8 cellular contexts compared by ENCODE assay signal in genomic region chr10:100184426-100185219, GRCh38. TPM values are rescaled to one million over a fixed set of nuclear protein-coding genes. Genes with fewer than 3 reads are reported as not detected.
A peak's percentile ranks its signal among the peaks of the same experiment; 100 is the strongest.
DNase-seq lines count a peak whose midpoint lies in the region; ATAC-seq and TF ChIP-seq lines count a peak whose summit lies in the region.

No MANE protein-coding gene starts in this region.

- H3K4me3 Mint-ChIP-seq in CD4-positive, alpha-beta memory T cell: peak overlapping the region; percentile 93 to 98 (median 96)
- H3K4me3 Mint-ChIP-seq in GM23338 (peak overlapping the region; percentile 99), naive B cell (peak overlapping the region; percentile 95 to 99 (median 98))

- peaks cover 39 to 72% (median 55%) of the 10 kb centered on the region in 4 donors for H3K4me1 Mint-ChIP-seq in CD4-positive, alpha-beta memory T cell
- peaks cover 12% of the 10 kb centered on the region; the same call in 2 of the 3 replicates for H3K4me1 Mint-ChIP-seq in GM23338
- H3K4me1 Mint-ChIP-seq in naive B cell: peaks cover 36 to 46% (median 40%) of the 10 kb centered on the region in 3 donors

- H3K9me3 Mint-ChIP-seq in CD4-positive, alpha-beta memory T cell: peaks cover 0 to 2% (median 0%) of the 10 kb centered on the region in 8 donors
- peaks cover 9% of the 10 kb centered on the region; the same call in 2 of the 3 replicates for H3K9me3 Mint-ChIP-seq in GM23338
- no peaks in the 10 kb centered on the region for H3K9me3 Mint-ChIP-seq in naive B cell

- H2AFZ ChIP-seq in GM23338: peak overlapping the region; percentile 92

- peak overlapping the region; percentile 95 to 96 for H3K9ac ChIP-seq in duodenal mucosa (ENCODE audit: low read depth in 1 of 2, low read length in 2 of 2)

- intact Hi-C loops in CD4-positive, alpha-beta memory T cell (cut with micrococcal nuclease): loop anchor here (5.0 kb wide), 2 partner anchors 83 to 103 kb away; partner anchors contain the start of genes BLOC1S2 and CWF19L1

- H3K27me3 ChIP-seq in CD4-positive, alpha-beta memory T cell (ENCODE audit: insufficient read depth, low read length): no peaks in the 10 kb centered on the region
- H3K27me3 ChIP-seq in GM23338 (ENCODE audit: insufficient read depth) (no peaks in the 10 kb centered on the region), duodenal mucosa (ENCODE audit: control insufficient read depth in 1 of 2, insufficient read depth in 2 of 2, low read length in 2 of 2) (no peaks in the 10 kb centered on the region)

- H3K4me1 ChIP-seq in CD4-positive, alpha-beta memory T cell (ENCODE audit: insufficient read depth, low read length): peaks cover 38% of the 10 kb centered on the region
- H3K4me1 ChIP-seq in GM23338 (ENCODE audit: insufficient read depth) (0 out of 2 replicates have a peak, but pooled peaks cover 6% of the 10 kb centered on the region), duodenal mucosa (ENCODE audit: control insufficient read depth in 1 of 2, insufficient read depth in 2 of 2, low read length in 2 of 2) (peaks cover 39 to 52% of the 10 kb centered on the region in 2 donors)

- H3K27me3 Mint-ChIP-seq in CD4-positive, alpha-beta memory T cell: no peaks in the 10 kb centered on the region
- H3K27me3 Mint-ChIP-seq in GM23338 (ENCODE audit: insufficient read depth, low read depth, poor library complexity) (peaks cover 8% of the 10 kb centered on the region), naive B cell (no peaks in the 10 kb centered on the region)

- 0 out of 2 replicates have a peak, but pooled peaks cover 3% of the 10 kb centered on the region for H4K20me1 ChIP-seq in GM23338 (replicated peaks; ENCODE audit: insufficient read depth)

- ATAC-seq in GM23338: peak; percentile 5; the same call in 1 of the 3 replicates
- ATAC-seq in naive B cell (ENCODE audit: low read depth in 2 of 2): no peak

- H3K9me3 ChIP-seq in CD4-positive, alpha-beta memory T cell (ENCODE audit: control insufficient read depth in 1 of 2, low read length in 2 of 2): no peaks in the 10 kb centered on the region
- no peaks in the 10 kb centered on the region for H3K9me3 ChIP-seq in duodenal mucosa (ENCODE audit: control insufficient read depth in 1 of 2, low read length in 2 of 2)

- POLR2A ChIA-PET in CD4-positive, alpha-beta memory T cell (lab: Charles Lee; ENCODE audit: partially characterized antibody): no interaction called here

- peak overlapping the region; percentile 90 to 98 (median 97) for H3K27ac Mint-ChIP-seq in CD4-positive, alpha-beta memory T cell
- no peak overlapping the region for H3K27ac Mint-ChIP-seq in GM23338
- peak overlapping the region; percentile 67 to 98 (median 98) for H3K27ac Mint-ChIP-seq in naive B cell

- H3K9me2 ChIP-seq in GM23338 (ENCODE audit: insufficient read depth): no peaks in the 10 kb centered on the region

- peak overlapping the region; percentile 80 to 98 for H3K4me3 ChIP-seq in CD4-positive, alpha-beta memory T cell (ENCODE audit: low read length in 2 of 2)
- H3K4me3 ChIP-seq in GM23338: peak overlapping the region; percentile 75
- H3K4me3 ChIP-seq in duodenal mucosa (ENCODE audit: low read depth in 1 of 2, low read length in 2 of 2): peak overlapping the region; percentile 87 to 98

- H3K27ac ChIP-seq in CD4-positive, alpha-beta memory T cell (ENCODE audit: low read depth, low read length): peak overlapping the region; percentile 72
- H3K27ac ChIP-seq in GM23338 (ENCODE audit: low read depth) (no peak overlapping the region), duodenal mucosa (ENCODE audit: low read depth, low read length) (no peak overlapping the region)

- H3K36me3 Mint-ChIP-seq in CD4-positive, alpha-beta memory T cell: peaks cover 20 to 49% of the 10 kb centered on the region in 2 donors
- H3K36me3 Mint-ChIP-seq in GM23338 (ENCODE audit: low read depth): peaks cover 34% of the 10 kb centered on the region
- peaks cover 0 to 8% of the 10 kb centered on the region in 2 donors for H3K36me3 Mint-ChIP-seq in naive B cell

- H3K79me2 ChIP-seq in GM23338 (replicated peaks; ENCODE audit: insufficient read depth): peaks cover 36% of the 10 kb centered on the region

- CTCF ChIA-PET in CD4-positive, alpha-beta memory T cell (lab: Charles Lee; ENCODE audit: partially characterized antibody): interaction anchor here (0.9 kb wide), 1 partner anchor 11 kb away, joined by 4 read pairs; no protein-coding TSS in a partner anchor

- TF ChIP-seq CTCF in GM23338 (conservative IDR thresholded peaks at IDR 0.05; ENCODE audit: low read depth in 2 of 2): no peak

- H3K36me3 ChIP-seq in CD4-positive, alpha-beta memory T cell (ENCODE audit: insufficient read depth, low read length): peaks cover 18% of the 10 kb centered on the region
- H3K36me3 ChIP-seq in GM23338 (ENCODE audit: insufficient read depth): 0 out of 2 replicates have a peak, but pooled peaks cover 9% of the 10 kb centered on the region
- H3K36me3 ChIP-seq in duodenal mucosa (ENCODE audit: control insufficient read depth in 1 of 2, insufficient read depth in 2 of 2, low read length in 2 of 2): peaks cover 0 to 10% of the 10 kb centered on the region in 2 donors

- H3K4me2 ChIP-seq in GM23338: peak overlapping the region; percentile 95

- no peaks in the 10 kb centered on the region; the same call in 1 of the 2 replicates for H3F3A ChIP-seq in GM23338 (replicated peaks; ENCODE audit: low read depth)

- no peak for DNase-seq in CD4-positive, alpha-beta memory T cell
- DNase-seq in GM23338 (ENCODE audit: low spot score) (peak; percentile 19), RPMI7951 (ENCODE audit: low read depth) (peak; percentile 37), naive B cell (no peak), hippocampal formation (lab: John Stamatoyannopoulos, UW) (no peak), ecto neural progenitor cell (ENCODE audit: low spot score) (no peak), ureter (ENCODE audit: low spot score) (no peak)

TF ChIP-seq in GM23338, 12 proteins besides CTCF, POLR2A, EP300 and RAD21 (continues in another document):
- TF ChIP-seq POLR2AphosphoS5 (IDR thresholded peaks at IDR 0.05; ENCODE audit: low read depth) (no peak), NANOG (IDR thresholded peaks at IDR 0.05; ENCODE audit: borderline replicate concordance) (no peak), ZNF331 (CRISPR knock-in tag; IDR thresholded peaks at IDR 0.05; ENCODE audit: low read depth) (no peak), ZNF114 (CRISPR knock-in tag; IDR thresholded peaks at IDR 0.05) (no peak), ETS1 (IDR thresholded peaks at IDR 0.05) (no peak), EZH2 (IDR thresholded peaks at IDR 0.05; ENCODE audit: low read depth, unreplicated experiment) (no peak)

RNA-seq across cellular contexts. Expression of gene ERLIN1, which starts 1.2 kb away (rescaled TPM):
- 10 to 100 TPM; 11.6 to 12.5 TPM for total RNA-seq in CD4-positive, alpha-beta memory T cell
- polyA plus RNA-seq in CD4-positive, alpha-beta memory T cell: 10 to 100 TPM in 1 of 2 donors, 1 to 10 TPM in 1; 7.2 to 15.9 TPM
- total RNA-seq in GM23338 (2014; rRNA removed; shearing (Covaris generic)): 16.9 and 20.4 TPM in 2 replicates
- polyA plus RNA-seq in GM23338 (2016; fragmentation: Nextera tagmentation; extraction: Ambion mirVana) (5.8 and 7.2 TPM in 2 replicates), naive B cell (ENCODE audit: low read depth in 6 of 6) (10 to 100 TPM in 2 of 6 donors, 1 to 10 TPM in 4; 3.4 to 14.6 (median 9.8) TPM)
- 38.8 and 42.5 TPM in 2 replicates for total RNA-seq in RPMI7951 (2014; rRNA removed; shearing (Covaris generic))
- total RNA-seq in ureter: 42.8 TPM

RNA-seq across cellular contexts. Expression of gene CHUK, which starts 44.8 kb away (rescaled TPM):
- 10 to 100 TPM; 17.6 to 18.0 TPM for total RNA-seq in CD4-positive, alpha-beta memory T cell
- polyA plus RNA-seq in CD4-positive, alpha-beta memory T cell: 10 to 100 TPM; 11.2 to 16.6 TPM
- total RNA-seq in GM23338 (2014; rRNA removed; shearing (Covaris generic)): 24.8 and 31.5 TPM in 2 replicates
- 8.5 and 10.1 TPM in 2 replicates for polyA plus RNA-seq in GM23338 (2016; fragmentation: Nextera tagmentation; extraction: Ambion mirVana)
- total RNA-seq in RPMI7951 (2014; rRNA removed; shearing (Covaris generic)): 19.4 and 20.3 TPM in 2 replicates
- 10 to 100 TPM in 4 of 6 donors, 1 to 10 TPM in 2; 7.5 to 15.5 (median 12.4) TPM for polyA plus RNA-seq in naive B cell (ENCODE audit: low read depth in 6 of 6)
- 17.6 TPM for total RNA-seq in ureter

Comparison
In these comparisons a context has a peak if more than half of its experiments do, and no peak if none do; other contexts are left out.
1. DNase-seq: peak in GM23338 (single experiment) and RPMI7951 (single experiment); none in CD4-positive, alpha-beta memory T cell (0 of 5), naive B cell (single experiment), hippocampal formation (0 of 2), ecto neural progenitor cell (single experiment) and ureter (single experiment).
2. Peak in every context shown above with its lines, with median percentiles within 50 percentile points of each other: H3K4me3 ChIP-seq and H3K4me3 Mint-ChIP-seq.